Comparison of ENCODE assay signal across 8 cellular contexts in genomic region chr1:101136739-101137138, GRCh38.
DNase-seq lines count a peak whose midpoint lies in the region; ATAC-seq and TF ChIP-seq lines count a peak whose summit lies in the region.

No MANE protein-coding gene starts in this region.

- no peak overlapping the region for H3K27ac ChIP-seq in colonic mucosa

- TF ChIP-seq CTCF in colonic mucosa (IDR thresholded peaks at IDR 0.05), result no peak

- no peak overlapping the region for H3K4me3 ChIP-seq in colonic mucosa

- DNase-seq in RPMI8226, result peak; percentile 14
- DNase-seq in left ventricle myocardium superior, result no peak
- no peak for DNase-seq in NCI-H2081 (lab: John Stamatoyannopoulos, UW)
- no peak for DNase-seq in NCI-H2029 treated with DMSO at 0.1 percent for 48 hours (lab: John Stamatoyannopoulos, UW)
- DNase-seq in stimulated activated CD4-positive, alpha-beta T cell treated with anti-CD3 and anti-CD28 coated beads, Interleukin-2, amount 100 ng/mL, for 24 hours, result no peak
- DNase-seq in colonic mucosa, result no peak

- intact Hi-C loops in left ventricle myocardium superior (cut with micrococcal nuclease) (loop anchor here (10.0 kb wide), 1 partner anchor 108 kb away; no protein-coding TSS in a partner anchor), colonic mucosa (cut with DNase I) (no loop called here)

- peak; percentile 58 for ATAC-seq in GM18861 (IDR thresholded peaks at IDR 0.05; ENCODE audit: unreplicated experiment)
- ATAC-seq in HG02610 (IDR thresholded peaks at IDR 0.05; ENCODE audit: unreplicated experiment), result peak; percentile 74
- ATAC-seq in left ventricle myocardium superior, result peak; percentile 58

- no peaks in the 10 kb centered on the region for H3K9me3 ChIP-seq in colonic mucosa

- no peak overlapping the region for H3K9ac ChIP-seq in colonic mucosa (ENCODE audit: low read depth in 2 of 2, low read length in 2 of 2)

- no peaks in the 10 kb centered on the region for H3K36me3 ChIP-seq in colonic mucosa

- H3K4me1 ChIP-seq in colonic mucosa, result no peaks in the 10 kb centered on the region

- no peaks in the 10 kb centered on the region for H3K27me3 ChIP-seq in colonic mucosa
